ENCODE assay signal across 8 cellular contexts in genomic region chr6:108497883-108498282, GRCh38.
DNase-seq lines count a peak whose midpoint lies in the region; ATAC-seq and TF ChIP-seq lines count a peak whose summit lies in the region.

No MANE protein-coding gene starts in this region.

- H3K27ac ChIP-seq in 22Rv1 (no peak overlapping the region), body of pancreas (no peak overlapping the region), tibial nerve (no peak overlapping the region), uterus (no peak overlapping the region)

- 45 to 48% methylated on average over 3 of the region's 3 CpGs for WGBS in body of pancreas, 2 donors
- WGBS in tibial nerve, 2 donors, result 50% methylated on average over 3 of the region's 3 CpGs

- peak; percentile 53 for ATAC-seq in body of pancreas
- no peak for ATAC-seq in HG02981 (IDR thresholded peaks at IDR 0.05; ENCODE audit: unreplicated experiment)

- peak; percentile 24 for DNase-seq in EL
- peak; percentile 75 for DNase-seq in NAMALWA (ENCODE audit: low spot score)
- peak in 3 of 4 donors; percentile 29 to 50 (median 31) for DNase-seq in body of pancreas
- DNase-seq in myocyte (ENCODE audit: low read depth), result peak; percentile 41
- DNase-seq in tibial nerve (ENCODE audit: low spot score in 2 of 2), result no peak
- DNase-seq in uterus, result no peak

- TF ChIP-seq EP300 in tibial nerve (IDR thresholded peaks at IDR 0.05), result no peak

- H3K36me3 ChIP-seq in body of pancreas (replicated peaks in 1 of 2; ENCODE audit: insufficient read depth in 1 of 2, low read depth in 2 of 2) (no peaks in the 10 kb centered on the region), tibial nerve (peaks cover 0 to 31% (median 0%) of the 10 kb centered on the region in 3 donors), uterus (no peaks in the 10 kb centered on the region)

- TF ChIP-seq POLR2A in body of pancreas (IDR thresholded peaks at IDR 0.05), result no peak
- no peak for TF ChIP-seq POLR2A in tibial nerve (IDR thresholded peaks at IDR 0.05)
- no peak for TF ChIP-seq POLR2A in uterus (IDR thresholded peaks at IDR 0.05)

- intact Hi-C loops in body of pancreas (cut with DNase I) (loop anchor here (10.0 kb wide), 1 partner anchor 383 kb away; no protein-coding TSS in a partner anchor), uterus (cut with DNase I; ENCODE audit: low total_unique reads) (no loop called here)

- H3K27me3 ChIP-seq in body of pancreas (no peaks in the 10 kb centered on the region), tibial nerve (no peaks in the 10 kb centered on the region), uterus (no peaks in the 10 kb centered on the region)

- H3K4me1 ChIP-seq in body of pancreas (peaks cover 14% of the 10 kb centered on the region), tibial nerve (no peaks in the 10 kb centered on the region), uterus (no peaks in the 10 kb centered on the region)

- H3K9me3 ChIP-seq in body of pancreas (no peaks in the 10 kb centered on the region), tibial nerve (no peaks in the 10 kb centered on the region), uterus (no peaks in the 10 kb centered on the region)

- H3K4me3 ChIP-seq in body of pancreas (no peak overlapping the region), tibial nerve (no peak overlapping the region), uterus (no peak overlapping the region)

- peak; percentile 42 for TF ChIP-seq CTCF in 22Rv1 (IDR thresholded peaks at IDR 0.05)
- peak in 6 of 7 experiments; percentile 16 to 48 (median 30) for TF ChIP-seq CTCF in body of pancreas (IDR thresholded peaks at IDR 0.05)
- peak in 1 of 5 experiments; percentile 17 for TF ChIP-seq CTCF in tibial nerve (IDR thresholded peaks at IDR 0.05)
- TF ChIP-seq CTCF in uterus (IDR thresholded peaks at IDR 0.05), result no peak

Comparison
In these comparisons a context has a peak if more than half of its experiments do, and no peak if none do; other contexts are left out.
1. CTCF ChIP-seq: peak in 22Rv1 (single experiment) and body of pancreas (6 of 7); none in uterus (0 of 4).
2. DNase-seq: peak in EL (single experiment), NAMALWA (single experiment), body of pancreas (3 of 4) and myocyte (single experiment); none in tibial nerve (0 of 2) and uterus (0 of 2).